ENCODE assay signal across 10 cellular contexts in the genomic region with DNA sequence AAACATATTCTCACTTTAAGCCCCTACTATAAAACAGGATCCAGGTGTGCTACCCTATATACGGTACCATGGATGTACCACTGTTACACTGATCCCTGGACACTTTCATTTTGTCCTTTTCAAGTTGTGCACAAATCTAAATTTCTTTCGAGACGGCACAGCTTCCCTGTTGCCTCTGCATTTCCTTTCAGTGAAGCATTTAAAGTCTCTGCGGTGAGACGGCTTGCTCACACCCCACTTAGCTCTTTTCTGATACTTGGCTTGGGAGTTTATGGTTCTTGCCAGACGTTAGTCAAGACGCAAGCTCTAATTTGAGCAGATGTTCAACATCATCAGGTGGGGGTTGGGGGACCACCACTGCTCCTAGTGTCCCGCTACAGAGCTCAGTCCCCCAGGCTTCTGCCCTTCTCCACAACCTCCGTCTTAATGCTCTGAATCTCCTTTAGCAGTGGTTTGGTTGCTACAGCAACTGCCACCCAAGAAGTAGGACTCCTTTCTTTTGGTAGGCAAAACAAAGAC. TPM values are rescaled to one million over a fixed set of nuclear protein-coding genes. Genes with fewer than 3 reads are reported as not detected.
DNase-seq lines count a peak whose midpoint lies in the region; ATAC-seq and TF ChIP-seq lines count a peak whose summit lies in the region.
"Had no signal": no experiment of that assay in that cellular context is flagged by ENCODE, and none has a peak within 500 bp of the region (broad histone marks: within the 10 kb centered on the region; RNA-seq: fewer than 3 reads in every experiment).

No MANE protein-coding gene starts in this region.

- peak overlapping the region; percentile 56 for H3K27ac Mint-ChIP-seq in activated naive CD4-positive, alpha-beta T cell treated with anti-CD3 and anti-CD28 coated beads, Interleukin-2, amount 10 ng/mL, durations not matched to agents 7 days and 5 days
- H3K27ac Mint-ChIP-seq in WTC11, result peak overlapping the region; percentile 11

- H3K27ac ChIP-seq in suprapubic skin, result peak overlapping the region; percentile 14

- CTCF ChIA-PET in activated naive CD4-positive, alpha-beta T cell treated with anti-CD3 and anti-CD28 coated beads, Interleukin-2, amount 10 ng/mL, durations not matched to agents 7 days and 5 days (lab: Charles Lee), result interaction anchor here (1.4 kb wide), 1 partner anchor 167 kb away, joined by 6 read pairs; no protein-coding TSS in a partner anchor
- CTCF ChIA-PET in WTC11 (lab: Charles Lee), result interaction anchor here (0.6 to 2.1 kb wide), 5 partner anchors 24 to 423 kb away, joined by 3 to 13 read pairs (median 5); partner anchors contain the start of gene IQGAP2

- H3K4me1 ChIP-seq in suprapubic skin, result peaks cover 7% of the 10 kb centered on the region

- TF ChIP-seq EP300 in suprapubic skin (IDR thresholded peaks at IDR 0.05), result no peak

- ATAC-seq in WTC11 (peak; percentile 63), HG02571 (IDR thresholded peaks at IDR 0.05; ENCODE audit: unreplicated experiment) (no peak), GM21381 (IDR thresholded peaks at IDR 0.05; ENCODE audit: unreplicated experiment) (no peak)

- H3K9me3 Mint-ChIP-seq in activated naive CD4-positive, alpha-beta T cell treated with anti-CD3 and anti-CD28 coated beads, Interleukin-2, amount 10 ng/mL, durations not matched to agents 7 days and 5 days, result no peaks in the 10 kb centered on the region
- H3K9me3 Mint-ChIP-seq in WTC11, result no peaks in the 10 kb centered on the region

- TF ChIP-seq CTCF in WTC11 (IDR thresholded peaks at IDR 0.05), result no peak
- TF ChIP-seq CTCF in fibroblast of villous mesenchyme (IDR thresholded peaks at IDR 0.05; ENCODE audit: insufficient read depth, low read depth, low read length), result no peak
- TF ChIP-seq CTCF in suprapubic skin (IDR thresholded peaks at IDR 0.05), result no peak

- no peak overlapping the region for H3K4me3 Mint-ChIP-seq in activated naive CD4-positive, alpha-beta T cell treated with anti-CD3 and anti-CD28 coated beads, Interleukin-2, amount 10 ng/mL, durations not matched to agents 7 days and 5 days
- no peak overlapping the region for H3K4me3 Mint-ChIP-seq in WTC11

- peaks cover 49% of the 10 kb centered on the region for H3K36me3 Mint-ChIP-seq in activated naive CD4-positive, alpha-beta T cell treated with anti-CD3 and anti-CD28 coated beads, Interleukin-2, amount 10 ng/mL, durations not matched to agents 7 days and 5 days
- H3K36me3 Mint-ChIP-seq in WTC11, result peaks cover 22% of the 10 kb centered on the region

- H3K27me3 Mint-ChIP-seq in activated naive CD4-positive, alpha-beta T cell treated with anti-CD3 and anti-CD28 coated beads, Interleukin-2, amount 10 ng/mL, durations not matched to agents 7 days and 5 days, result no peaks in the 10 kb centered on the region
- H3K27me3 Mint-ChIP-seq in WTC11 (ENCODE audit: low read depth), result no peaks in the 10 kb centered on the region

- H3K4me3 ChIP-seq in fibroblast of villous mesenchyme (ENCODE audit: low read depth, low read length), result no peak overlapping the region
- H3K4me3 ChIP-seq in suprapubic skin, result no peak overlapping the region

- DNase-seq in activated naive CD4-positive, alpha-beta T cell treated with anti-CD3 and anti-CD28 coated beads, Interleukin-2, amount 10 ng/mL, durations not matched to agents 7 days and 5 days, result no peak
- no peak for DNase-seq in activated naive CD4-positive, alpha-beta T cell treated with Interleukin-2 at 50 U/mL for 16 hours
- DNase-seq in WTC11 (ENCODE audit: low spot score) (no peak), fibroblast of villous mesenchyme (ENCODE audit: low read depth) (peak; percentile 41), suprapubic skin (ENCODE audit: low spot score in 2 of 2) (no peak), hippocampal formation (lab: John Stamatoyannopoulos, UW) (no peak)
- DNase-seq: central memory CD4-positive, alpha-beta T cell; spleen had no signal

- H3K27me3 ChIP-seq in suprapubic skin, result no peaks in the 10 kb centered on the region
- H3K27me3 ChIP-seq: spleen had no signal

- POLR2A ChIA-PET in WTC11 (lab: Charles Lee), result no interaction called here

- H3K36me3 ChIP-seq in suprapubic skin, result no peaks in the 10 kb centered on the region

- 56% methylated on average over 9 of the region's 9 CpGs for WGBS in suprapubic skin

- H3K4me1 Mint-ChIP-seq in activated naive CD4-positive, alpha-beta T cell treated with anti-CD3 and anti-CD28 coated beads, Interleukin-2, amount 10 ng/mL, durations not matched to agents 7 days and 5 days, result peaks cover 8% of the 10 kb centered on the region
- peaks cover 14% of the 10 kb centered on the region for H3K4me1 Mint-ChIP-seq in WTC11

- no peaks in the 10 kb centered on the region for H3K9me3 ChIP-seq in suprapubic skin
- H3K9me3 ChIP-seq: spleen had no signal

- no peak for TF ChIP-seq POLR2A in suprapubic skin (IDR thresholded peaks at IDR 0.05)

TF ChIP-seq in WTC11, 78 proteins besides CTCF, POLR2A, EP300 and RAD21 (continues in another document):
- TF ChIP-seq ZNF423 (CRISPR knock-in tag; IDR thresholded peaks at IDR 0.05) (no peak), ATF6 (CRISPR knock-in tag; IDR thresholded peaks at IDR 0.05) (no peak), NFATC4 (CRISPR knock-in tag; IDR thresholded peaks at IDR 0.05) (no peak), ZNF263 (CRISPR knock-in tag; IDR thresholded peaks at IDR 0.05; ENCODE audit: low read depth) (no peak), ZNF232 (CRISPR knock-in tag; IDR thresholded peaks at IDR 0.05) (no peak), SOX15 (CRISPR knock-in tag; IDR thresholded peaks at IDR 0.05) (no peak), CREM (CRISPR knock-in tag; IDR thresholded peaks at IDR 0.05) (no peak), GRHL2 (CRISPR knock-in tag; IDR thresholded peaks at IDR 0.05; ENCODE audit: insufficient replicate concordance, severe bottlenecking) (no peak), PREB (CRISPR knock-in tag; IDR thresholded peaks at IDR 0.05; ENCODE audit: borderline replicate concordance) (no peak), ZNF512 (CRISPR knock-in tag; IDR thresholded peaks at IDR 0.05; ENCODE audit: borderline replicate concordance) (no peak), OVOL2 (CRISPR knock-in tag; IDR thresholded peaks at IDR 0.05; ENCODE audit: borderline replicate concordance) (no peak), CDX4 (CRISPR knock-in tag; IDR thresholded peaks at IDR 0.05; ENCODE audit: borderline replicate concordance) (no peak)
- TF ChIP-seq, protein P1, sequence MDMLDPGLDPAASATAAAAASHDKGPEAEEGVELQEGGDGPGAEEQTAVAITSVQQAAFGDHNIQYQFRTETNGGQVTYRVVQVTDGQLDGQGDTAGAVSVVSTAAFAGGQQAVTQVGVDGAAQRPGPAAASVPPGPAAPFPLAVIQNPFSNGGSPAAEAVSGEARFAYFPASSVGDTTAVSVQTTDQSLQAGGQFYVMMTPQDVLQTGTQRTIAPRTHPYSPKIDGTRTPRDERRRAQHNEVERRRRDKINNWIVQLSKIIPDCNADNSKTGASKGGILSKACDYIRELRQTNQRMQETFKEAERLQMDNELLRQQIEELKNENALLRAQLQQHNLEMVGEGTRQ (CRISPR knock-in tag; IDR thresholded peaks at IDR 0.05), result no peak

RNA-seq across cellular contexts. Expression of gene F2RL2, which starts 15.8 kb away (rescaled TPM):
- total RNA-seq in WTC11 (2021), result 0.11 TPM in 1 of 3 replicates, not detected in the others
- 29.8 and 43.2 TPM in 2 replicates for total RNA-seq in fibroblast of villous mesenchyme
- 1 to 10 TPM in 2 of 4 donors, under 1 TPM in 2; 0.79 to 1.9 (median 1.0) TPM for total RNA-seq in suprapubic skin

Comparison
In these comparisons a context has a peak if more than half of its experiments do, and no peak if none do; other contexts are left out.
1. RNA of gene F2RL2, which starts 15.8 kb away (total RNA-seq): 29.8 to 43.2 TPM in fibroblast of villous mesenchyme; 0.79 to 1.9 TPM in suprapubic skin and 0.11 TPM in WTC11; every median in the first group is over 10 times any median in the second.